Comparison of ENCODE assay signal across 8 cellular contexts in genomic region chr16:58628845-58629680, GRCh38. TPM values are rescaled to one million over a fixed set of nuclear protein-coding genes. Genes with fewer than 3 reads are reported as not detected.
DNase-seq lines count a peak whose midpoint lies in the region; ATAC-seq, FAIRE-seq and TF ChIP-seq lines count a peak whose summit lies in the region.

No MANE protein-coding gene starts in this region.

- peak overlapping the region; percentile 93 for H3K27ac ChIP-seq in KMS-11
- peak overlapping the region; percentile 96 for H3K27ac ChIP-seq in HepG2 (ENCODE audit: extremely low read length, insufficient read depth, low read length)

- H3K27me3 ChIP-seq in KMS-11 (ENCODE audit: insufficient read depth, low read depth) (no peaks in the 10 kb centered on the region), HepG2 (ENCODE audit: control insufficient read depth in 1 of 2, insufficient read depth in 2 of 2, low read length in 2 of 2) (no peaks in the 10 kb centered on the region; a peak in 1 of 5 replicates)

- peaks cover 56% of the 10 kb centered on the region for H3K79me2 ChIP-seq in KMS-11 (ENCODE audit: insufficient read depth, low read depth)
- H3K79me2 ChIP-seq in HepG2 (ENCODE audit: insufficient read depth, low read length), result peaks cover 56% of the 10 kb centered on the region

- H3K9ac ChIP-seq in KMS-11 (peak overlapping the region; percentile 98), HepG2 (ENCODE audit: insufficient read depth, low read depth, low read length) (peak overlapping the region; percentile 100)

- H4K20me1 ChIP-seq in KMS-11 (ENCODE audit: insufficient read depth), result peaks cover 20% of the 10 kb centered on the region
- peaks cover 31% of the 10 kb centered on the region for H4K20me1 ChIP-seq in HepG2 (ENCODE audit: insufficient read depth, low read length)

- intact Hi-C loops in HepG2 (cut with micrococcal nuclease; ENCODE audit: unreplicated experiment), result no loop called here

- no TSS peak for BruUV-seq in HepG2 (replicated peaks; lab: Mats Ljungman, UMichigan)

- WGBS in HepG2 (ENCODE audit: low lambda C conversion rate), result 1% methylated on average over 50 of the region's 50 CpGs

- FAIRE-seq in HepG2 (lab: Jason Lieb, UNC), result no peak

- no peak; a peak in 1 of 4 replicates for TF ChIP-seq POLR2A in HepG2 (IDR thresholded peaks at IDR 0.05; ENCODE audit: insufficient read depth in 1 of 2, low read depth in 2 of 2, low read length in 2 of 2)

- H3K4me3 ChIP-seq in KMS-11 (IDR thresholded peaks at IDR 0.05; ENCODE audit: insufficient read depth, low read depth, low read length) (no peak overlapping the region), choroid plexus epithelial cell (ENCODE audit: low read depth, low read length) (peak overlapping the region; percentile 96), HepG2 (replicated peaks in 1 of 3; ENCODE audit: insufficient read depth in 1 of 3, low read depth in 2 of 3, low read length in 3 of 3) (peak overlapping the region; percentile 94 to 100 (median 98))

- peaks cover 36% of the 10 kb centered on the region for H3K4me1 ChIP-seq in KMS-11 (ENCODE audit: low read depth, poor library complexity, severe bottlenecking)
- H3K4me1 ChIP-seq in HepG2 (ENCODE audit: insufficient read depth, low read length), result peaks cover 39% of the 10 kb centered on the region

- no peaks in the 10 kb centered on the region for H3K9me3 ChIP-seq in HepG2 (ENCODE audit: low read length)

- ATAC-seq in HepG2, result peak; percentile 62

- TF ChIP-seq RAD21 in HepG2 (CRISPR knock-in tag; IDR thresholded peaks at IDR 0.05), result no peak

- H3K36me3 ChIP-seq in KMS-11 (ENCODE audit: insufficient read depth) (no peaks in the 10 kb centered on the region; the same call in 1 of the 2 replicates), HepG2 (replicated peaks in 1 of 2; ENCODE audit: control insufficient read depth in 1 of 2, insufficient read depth in 2 of 2, low read length in 2 of 2) (peaks cover 5 to 15% of the 10 kb centered on the region in 2 experiments; a peak in 4 of 5 replicates)

- H3K4me2 ChIP-seq in KMS-11 (peak overlapping the region; percentile 66), HepG2 (ENCODE audit: low read depth, low read length) (peak overlapping the region; percentile 85)

- CTCF ChIA-PET in HepG2 (lab: Yijun Ruan, JAX; ENCODE audit: low intra/inter-chr PET ratio, low total read pairs), result no interaction called here

- H2AFZ ChIP-seq in KMS-11 (ENCODE audit: low read depth), result peak overlapping the region; percentile 61; the same call in 1 of the 2 replicates
- H2AFZ ChIP-seq in HepG2 (ENCODE audit: low read length), result no peak overlapping the region

- POLR2A ChIA-PET in HepG2 (lab: Yijun Ruan, JAX), result interaction anchor here (0.6 to 2.7 kb wide), 9 partner anchors 11 to 958 kb away, joined by 3 to 10 read pairs (median 3); no protein-coding TSS in a partner anchor

- TF ChIP-seq CTCF in KMS-11 (conservative IDR thresholded peaks at IDR 0.05; ENCODE audit: low read depth, low read length) (no peak), choroid plexus epithelial cell (conservative IDR thresholded peaks at IDR 0.05; ENCODE audit: low read depth, low read length) (no peak), HepG2 (CRISPR knock-in tag; IDR thresholded peaks at IDR 0.05) (no peak)

- peak; percentile 30 for DNase-seq in SKM-1 treated with dmso at 0.1 percent for 144 hours (lab: John Stamatoyannopoulos, UW; ENCODE audit: unreplicated experiment)
- no peak for DNase-seq in SKM-1 (lab: John Stamatoyannopoulos, UW; ENCODE audit: unreplicated experiment)
- DNase-seq in activated CD4-positive, alpha-beta T cell treated with anti-CD3 and anti-CD28 coated beads for 24 hours (ENCODE audit: low read depth in 2 of 2), result peak; percentile 7 to 38
- peak; percentile 26 for DNase-seq in choroid plexus epithelial cell (ENCODE audit: low read depth)
- peak; percentile 55 for DNase-seq in HepG2 (ENCODE audit: low spot score)
- peak; percentile 56 for DNase-seq in stimulated activated CD4-positive, alpha-beta T cell treated with anti-CD3 and anti-CD28 coated beads, Interleukin-4, amount 100 ng/mL, for 24 hours
- no peak for DNase-seq in NCI-H2196 treated with DMSO at 0.1 percent for 48 hours (lab: John Stamatoyannopoulos, UW; ENCODE audit: unreplicated experiment)

- TF ChIP-seq EP300 in HepG2 (IDR thresholded peaks at IDR 0.05; ENCODE audit: low read depth in 2 of 2, low read length in 2 of 2) (no peak; a peak in 1 of 4 replicates), HepG2 (CRISPR knock-in tag; IDR thresholded peaks at IDR 0.05; ENCODE audit: borderline replicate concordance) (no peak)

- in situ Hi-C loops in HepG2 (cut with HindIII; ENCODE audit: extremely low pct_ligation_motif_present, low pct_unique_long_range_greater_than_20kb), result no loop called here

TF ChIP-seq in HepG2, 621 proteins besides CTCF, POLR2A, EP300 and RAD21 (continues in another document):
- TF ChIP-seq CHD4 (IDR thresholded peaks at IDR 0.05; ENCODE audit: borderline replicate concordance, low read length) (no peak), KLF11 (CRISPR knock-in tag; IDR thresholded peaks at IDR 0.05) (no peak), ZNF781 (CRISPR knock-in tag; IDR thresholded peaks at IDR 0.05; ENCODE audit: borderline replicate concordance, not compliant biosample characterization) (peak; percentile 3), ARID2 (CRISPR knock-in tag; IDR thresholded peaks at IDR 0.05; ENCODE audit: borderline replicate concordance) (0 out of 2 replicates have a peak, but pooled peaks have one; percentile 51), SNAI1 (CRISPR knock-in tag; IDR thresholded peaks at IDR 0.05; ENCODE audit: borderline replicate concordance) (peak; percentile 30; the same call in 1 of the 2 replicates), HMGXB4 (CRISPR knock-in tag; IDR thresholded peaks at IDR 0.05; ENCODE audit: borderline replicate concordance in 1 of 2, low read depth in 1 of 2) (peak; percentile 31 to 73; a peak in 2 of 4 replicates)

RNA-seq across cellular contexts. Expression of gene CNOT1, which starts 0.6 kb away (rescaled TPM):
- 188 and 399 TPM in 2 replicates for total RNA-seq in HepG2 (2016; rRNA removed; fragmentation: Illumina TruSeq; extraction: Trizol)
- total RNA-seq in HepG2 (2016; cell fraction: cytosol; rRNA removed; fragmentation: Illumina TruSeq; extraction: Trizol; ENCODE audit: low read depth), result 51.8 and 55.4 TPM in 2 replicates
- total RNA-seq in HepG2 (2016; cell fraction: insoluble cytoplasmic fraction; rRNA removed; fragmentation: Illumina TruSeq; extraction: Trizol), result 188 and 419 TPM in 2 replicates
- 139 and 146 TPM in 2 replicates for total RNA-seq in HepG2 (2016; cell fraction: membrane; rRNA removed; fragmentation: Illumina TruSeq; extraction: Trizol)
- total RNA-seq in HepG2 (2016; cell fraction: nucleus; rRNA removed; fragmentation: Illumina TruSeq; extraction: Trizol), result 205 and 251 TPM in 2 replicates
- polyA plus RNA-seq in HepG2 (2011; rRNA removed), result 232 and 248 TPM in 2 replicates
- 187 and 226 TPM in 2 replicates for polyA plus RNA-seq in HepG2 (2011; cell fraction: cytosol; rRNA removed)
- polyA plus RNA-seq in HepG2 (2011; cell fraction: nucleus; rRNA removed), result 193 and 225 TPM in 2 replicates
- polyA plus RNA-seq in HepG2 (2012), result 169 and 183 TPM in 2 replicates
- polyA plus RNA-seq in HepG2 (2016; cell fraction: cytosol; fragmentation: Illumina TruSeq; extraction: Trizol; ENCODE audit: low read depth), result 35.0 and 38.2 TPM in 2 replicates
- polyA plus RNA-seq in HepG2 (2016; cell fraction: insoluble cytoplasmic fraction; fragmentation: Illumina TruSeq; extraction: Trizol; ENCODE audit: low read depth), result 373 and 400 TPM in 2 replicates
- polyA plus RNA-seq in HepG2 (2016; cell fraction: membrane; fragmentation: Illumina TruSeq; extraction: Trizol; ENCODE audit: low read depth), result 61.4 and 81.8 TPM in 2 replicates
- polyA plus RNA-seq in HepG2 (2016; cell fraction: nucleus; fragmentation: Illumina TruSeq; extraction: Trizol; ENCODE audit: insufficient read depth, low read depth), result 268 and 286 TPM in 2 replicates
- polyA minus RNA-seq in HepG2 (2011; rRNA and poly(A)+ RNA removed; ENCODE audit: low replicate concordance), result 953 and 1,029 TPM in 2 replicates
- 281 and 285 TPM in 2 replicates for polyA minus RNA-seq in HepG2 (2011; cell fraction: cytosol; rRNA and poly(A)+ RNA removed)
- polyA minus RNA-seq in HepG2 (2011; cell fraction: nucleus; rRNA and poly(A)+ RNA removed), result 378 and 429 TPM in 2 replicates

RNA-seq across cellular contexts. Expression of gene SLC38A7, which starts 55.5 kb away (rescaled TPM):
- 6.2 and 14.1 TPM in 2 replicates for total RNA-seq in HepG2 (2016; rRNA removed; fragmentation: Illumina TruSeq; extraction: Trizol)
- 4.6 and 5.0 TPM in 2 replicates for total RNA-seq in HepG2 (2016; cell fraction: cytosol; rRNA removed; fragmentation: Illumina TruSeq; extraction: Trizol; ENCODE audit: low read depth)
- total RNA-seq in HepG2 (2016; cell fraction: insoluble cytoplasmic fraction; rRNA removed; fragmentation: Illumina TruSeq; extraction: Trizol), result 5.2 and 14.1 TPM in 2 replicates
- 5.8 and 6.5 TPM in 2 replicates for total RNA-seq in HepG2 (2016; cell fraction: membrane; rRNA removed; fragmentation: Illumina TruSeq; extraction: Trizol)
- total RNA-seq in HepG2 (2016; cell fraction: nucleus; rRNA removed; fragmentation: Illumina TruSeq; extraction: Trizol), result 27.7 and 28.1 TPM in 2 replicates
- polyA plus RNA-seq in HepG2 (2011; rRNA removed), result 13.2 and 17.0 TPM in 2 replicates
- polyA plus RNA-seq in HepG2 (2011; cell fraction: cytosol; rRNA removed), result 9.7 and 10.5 TPM in 2 replicates
- polyA plus RNA-seq in HepG2 (2011; cell fraction: nucleus; rRNA removed), result 26.4 and 29.4 TPM in 2 replicates
- polyA plus RNA-seq in HepG2 (2012), result 7.1 and 10.6 TPM in 2 replicates
- polyA plus RNA-seq in HepG2 (2016; cell fraction: cytosol; fragmentation: Illumina TruSeq; extraction: Trizol; ENCODE audit: low read depth), result 1.0 and 1.3 TPM in 2 replicates
- 5.1 and 5.6 TPM in 2 replicates for polyA plus RNA-seq in HepG2 (2016; cell fraction: insoluble cytoplasmic fraction; fragmentation: Illumina TruSeq; extraction: Trizol; ENCODE audit: low read depth)
- 2.3 and 3.2 TPM in 2 replicates for polyA plus RNA-seq in HepG2 (2016; cell fraction: membrane; fragmentation: Illumina TruSeq; extraction: Trizol; ENCODE audit: low read depth)
- polyA plus RNA-seq in HepG2 (2016; cell fraction: nucleus; fragmentation: Illumina TruSeq; extraction: Trizol; ENCODE audit: insufficient read depth, low read depth), result 32.4 and 36.5 TPM in 2 replicates
- 42.7 and 51.0 TPM in 2 replicates for polyA minus RNA-seq in HepG2 (2011; rRNA and poly(A)+ RNA removed; ENCODE audit: low replicate concordance)
- 8.7 and 12.4 TPM in 2 replicates for polyA minus RNA-seq in HepG2 (2011; cell fraction: cytosol; rRNA and poly(A)+ RNA removed)
- 30.5 and 35.6 TPM in 2 replicates for polyA minus RNA-seq in HepG2 (2011; cell fraction: nucleus; rRNA and poly(A)+ RNA removed)

Comparison
In these comparisons a context has a peak if more than half of its experiments do, and no peak if none do; other contexts are left out.
1. DNase-seq: peak in SKM-1 treated with dmso at 0.1 percent for 144 hours (single experiment), activated CD4-positive, alpha-beta T cell treated with anti-CD3 and anti-CD28 coated beads for 24 hours (2 of 2), choroid plexus epithelial cell (single experiment), HepG2 (single experiment) and stimulated activated CD4-positive, alpha-beta T cell treated with anti-CD3 and anti-CD28 coated beads, Interleukin-4, amount 100 ng/mL, for 24 hours (single experiment); none in SKM-1 (single experiment) and NCI-H2196 treated with DMSO at 0.1 percent for 48 hours (single experiment).